8 cellular contexts compared by ENCODE assay signal in genomic region chr9:112175796-112176315, GRCh38. TPM values are rescaled to one million over a fixed set of nuclear protein-coding genes. Genes with fewer than 3 reads are reported as not detected.
DNase-seq lines count a peak whose midpoint lies in the region; ATAC-seq lines count a peak whose summit lies in the region.
"Had no signal": no experiment of that assay in that cellular context is flagged by ENCODE, and none has a peak within 500 bp of the region (broad histone marks: within the 10 kb centered on the region; RNA-seq: fewer than 3 reads in every experiment).

No MANE protein-coding gene starts in this region.

- H3K9me3 ChIP-seq in HUES48 (ENCODE audit: control insufficient read depth, insufficient read depth, low read length) (no peaks in the 10 kb centered on the region), iPS-15b (ENCODE audit: control insufficient read depth, insufficient read depth, low read length) (no peaks in the 10 kb centered on the region)

- H3K27ac Mint-ChIP-seq in activated T-cell treated with anti-CD3 and anti-CD28 coated beads, Interleukin-2, amount 50 U/mL, for 72 hours = peak overlapping the region; percentile 16

- DNase-seq in activated T-cell treated with anti-CD3 and anti-CD28 coated beads, Interleukin-2, amount 50 U/mL, for 72 hours = no peak
- peak; percentile 27 for DNase-seq in stimulated activated CD8-positive, alpha-beta memory T cell treated with anti-CD3 and anti-CD28 coated beads, Interleukin-4, amount 100 ng/mL, for 48 hours
- DNase-seq in hepatic stellate cell (ENCODE audit: low spot score) = no peak
- DNase-seq: SHP77 treated with DMSO at 0.1 percent for 48 hours had no signal

- no peaks in the 10 kb centered on the region for H3K9me3 Mint-ChIP-seq in activated T-cell treated with anti-CD3 and anti-CD28 coated beads, Interleukin-2, amount 50 U/mL, for 72 hours

- no peak for ATAC-seq in activated T-cell treated with anti-CD3 and anti-CD28 coated beads, Interleukin-2, amount 50 U/mL, for 72 hours (replicated peaks in 1 of 2)
- ATAC-seq in GM21576 (IDR thresholded peaks at IDR 0.05; ENCODE audit: unreplicated experiment) (no peak), HG02884 (IDR thresholded peaks at IDR 0.05; ENCODE audit: unreplicated experiment) (no peak)

- H3K36me3 ChIP-seq in HUES48 (ENCODE audit: control insufficient read depth, insufficient read depth, low read length) (no peaks in the 10 kb centered on the region), iPS-15b (ENCODE audit: control insufficient read depth, insufficient read depth, low read length) (no peaks in the 10 kb centered on the region)

- H3K4me1 ChIP-seq in HUES48 (ENCODE audit: control insufficient read depth, insufficient read depth, low read length) (peaks cover 8% of the 10 kb centered on the region; the same call in 1 of the 2 replicates), iPS-15b (ENCODE audit: control insufficient read depth, insufficient read depth, low read length) (peaks cover 6% of the 10 kb centered on the region)

- peaks cover 5 to 6% of the 10 kb centered on the region in 2 donors for H3K36me3 Mint-ChIP-seq in activated T-cell treated with anti-CD3 and anti-CD28 coated beads, Interleukin-2, amount 50 U/mL, for 72 hours (ENCODE audit: insufficient read depth in 2 of 2)

- H3K9ac ChIP-seq in HUES48 (ENCODE audit: low read depth, low read length) (no peak overlapping the region), iPS-15b (ENCODE audit: low read depth, low read length) (no peak overlapping the region)

- peaks cover 36% of the 10 kb centered on the region for H3K4me1 Mint-ChIP-seq in activated T-cell treated with anti-CD3 and anti-CD28 coated beads, Interleukin-2, amount 50 U/mL, for 72 hours (ENCODE audit: low read depth)

- H3K27me3 ChIP-seq in HUES48 (ENCODE audit: control insufficient read depth, insufficient read depth, low read length) (peaks cover 38% of the 10 kb centered on the region), iPS-15b (ENCODE audit: control insufficient read depth, insufficient read depth, low read length) (peaks cover 29% of the 10 kb centered on the region)

- peaks cover 33% of the 10 kb centered on the region for H3K27me3 Mint-ChIP-seq in activated T-cell treated with anti-CD3 and anti-CD28 coated beads, Interleukin-2, amount 50 U/mL, for 72 hours (ENCODE audit: low read depth)

- peak overlapping the region; percentile 67 for H3K4me3 ChIP-seq in HUES48 (ENCODE audit: low read depth, low read length)
- peak overlapping the region; percentile 85 for H3K4me3 ChIP-seq in iPS-15b (ENCODE audit: low read depth, low read length)

- H3K27ac ChIP-seq in HUES48 (ENCODE audit: low read depth, low read length) = no peak overlapping the region

- H3K4me3 Mint-ChIP-seq in activated T-cell treated with anti-CD3 and anti-CD28 coated beads, Interleukin-2, amount 50 U/mL, for 72 hours = peak overlapping the region; percentile 61 to 63

RNA-seq across cellular contexts. Expression of gene SUSD1, which starts 0.8 kb away (rescaled TPM):
- total RNA-seq in activated T-cell treated with anti-CD3 and anti-CD28 coated beads, Interleukin-2, amount 50 U/mL, for 72 hours = 1 to 10 TPM; 6.6 to 9.9 TPM
